ENCODE assay signal across 22 cellular contexts in the genomic region with DNA sequence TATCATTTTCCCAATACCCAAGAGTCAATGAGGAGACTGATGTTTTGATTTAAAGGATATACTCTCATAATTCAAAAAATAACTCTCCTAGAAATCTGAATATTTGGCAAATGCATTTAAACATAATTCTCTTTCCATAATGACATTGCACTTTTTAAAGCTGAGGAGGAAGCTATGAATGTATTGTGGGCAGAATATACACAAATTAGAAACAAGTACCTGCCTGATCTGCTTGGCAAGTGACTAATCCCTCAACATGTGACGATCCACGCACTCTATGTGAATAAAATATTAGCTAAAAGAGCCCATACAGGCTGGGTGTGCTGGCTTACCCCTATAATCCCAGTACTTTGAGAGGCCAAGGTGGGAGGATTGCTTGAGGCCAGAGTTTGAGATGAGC.
DNase-seq lines count a peak whose midpoint lies in the region; ATAC-seq, FAIRE-seq and TF ChIP-seq lines count a peak whose summit lies in the region.
"Had no signal": no experiment of that assay in that cellular context is flagged by ENCODE, and none has a peak within 500 bp of the region (broad histone marks: within the 10 kb centered on the region; RNA-seq: fewer than 3 reads in every experiment).

No MANE protein-coding gene starts in this region.

- H3K9me1 ChIP-seq in K562 (ENCODE audit: control insufficient read depth, insufficient read depth, low read length) (no peaks in the 10 kb centered on the region), keratinocyte (ENCODE audit: control insufficient read depth, extremely low read depth, insufficient read depth, low read length) (no peaks in the 10 kb centered on the region)

- FAIRE-seq in K562 (lab: Jason Lieb, UNC) = no peak
- peak; percentile 84 for FAIRE-seq in keratinocyte (lab: Jason Lieb, UNC)
- FAIRE-seq: D721Med, G401.6, GM12891, GM18507 had no signal

- dilution Hi-C loops in keratinocyte (cut with MboI; ENCODE audit: extremely low pct_ligation_motif_present, low sequenced_read_pairs) = no loop called here

- H3K4me1 ChIP-seq in K562 (replicated peaks in 1 of 2; ENCODE audit: control insufficient read depth in 2 of 2, insufficient read depth in 2 of 2, low read length in 2 of 2) (peaks cover 2 to 4% of the 10 kb centered on the region in 2 experiments; a peak in 2 of 5 replicates), keratinocyte (ENCODE audit: control insufficient read depth, extremely low read depth, insufficient read depth, low read length) (peaks cover 55% of the 10 kb centered on the region), HAP-1 (peaks cover 9% of the 10 kb centered on the region), upper lobe of left lung (peaks cover 0 to 3% (median 0%) of the 10 kb centered on the region in 4 donors)

- no peaks in the 10 kb centered on the region for H3K9me3 ChIP-seq in K562 (replicated peaks; ENCODE audit: control insufficient read depth, insufficient read depth, low read depth, low read length)
- no peaks in the 10 kb centered on the region for H3K9me3 ChIP-seq in keratinocyte (ENCODE audit: control insufficient read depth, low read depth, low read length)
- H3K9me3 ChIP-seq in HAP-1 = no peaks in the 10 kb centered on the region
- H3K9me3 ChIP-seq in upper lobe of left lung = no peaks in the 10 kb centered on the region
- H3K9me3 ChIP-seq: SK-N-SH had no signal

- intact Hi-C loops in K562 (cut with micrococcal nuclease) = no loop called here

- H4K20me1 ChIP-seq in K562 (replicated peaks; ENCODE audit: control insufficient read depth, insufficient read depth, low read length) (no peaks in the 10 kb centered on the region), keratinocyte (ENCODE audit: control insufficient read depth, extremely low read depth, insufficient read depth, low read length) (no peaks in the 10 kb centered on the region)

- TF ChIP-seq CTCF in K562 (IDR thresholded peaks at IDR 0.05 in 2 of 3, conservative IDR thresholded peaks at IDR 0.05 in 1 of 3; ENCODE audit: insufficient read depth in 2 of 3, low read depth in 1 of 3, low read length in 3 of 3) (no peak), keratinocyte (optimal IDR thresholded peaks at IDR 0.05 in 1 of 3, IDR thresholded peaks at IDR 0.05 in 1 of 3, conservative IDR thresholded peaks at IDR 0.05 in 1 of 3; ENCODE audit: extremely low read depth in 1 of 3, insufficient read depth in 2 of 3, low read length in 3 of 3) (no peak), upper lobe of left lung (IDR thresholded peaks at IDR 0.05) (no peak)

- no peak overlapping the region for H3K4me3 ChIP-seq in K562
- H3K4me3 ChIP-seq in keratinocyte (ENCODE audit: control insufficient read depth in 2 of 3, extremely low read depth in 1 of 3, insufficient read depth in 2 of 3, low read depth in 1 of 3, low read length in 3 of 3) = peak overlapping the region in 2 of 3 experiments; percentile 42 to 49
- H3K4me3 ChIP-seq in HAP-1 = no peak overlapping the region
- H3K4me3 ChIP-seq in upper lobe of left lung = no peak overlapping the region

- no TSS peak for BruUV-seq in K562 (replicated peaks; lab: Mats Ljungman, UMichigan)

- in situ Hi-C loops in K562 (cut with MboI) (no loop called here), HAP-1 (cut with MboI; ENCODE audit: low sequenced_read_pairs) (no loop called here)

- TF ChIP-seq EP300 in K562 (IDR thresholded peaks at IDR 0.05; ENCODE audit: low read length) = no peak
- TF ChIP-seq EP300 in upper lobe of left lung (IDR thresholded peaks at IDR 0.05) = no peak

- ATAC-seq in K562 (no peak), GM18858 (IDR thresholded peaks at IDR 0.05; ENCODE audit: unreplicated experiment) (no peak), upper lobe of left lung (ENCODE audit: low FRiP score in 2 of 2) (no peak)

- no peaks in the 10 kb centered on the region for H3K36me3 ChIP-seq in K562 (ENCODE audit: control insufficient read depth, insufficient read depth, low read length)
- H3K36me3 ChIP-seq in keratinocyte (ENCODE audit: control insufficient read depth in 2 of 2, extremely low read depth in 1 of 2, insufficient read depth in 2 of 2, low read length in 2 of 2) = peaks cover 0 to 5% of the 10 kb centered on the region in 2 experiments
- H3K36me3 ChIP-seq in HAP-1 (replicated peaks) = no peaks in the 10 kb centered on the region; the same call in 1 of the 2 replicates
- H3K36me3 ChIP-seq in upper lobe of left lung = no peaks in the 10 kb centered on the region

- TF ChIP-seq POLR2A in K562 (conservative IDR thresholded peaks at IDR 0.05) = no peak
- TF ChIP-seq POLR2A in upper lobe of left lung (IDR thresholded peaks at IDR 0.05) = no peak

- peaks cover 4 to 20% of the 10 kb centered on the region in 2 experiments; a peak in 3 of 5 replicates for H3K27me3 ChIP-seq in K562 (ENCODE audit: control insufficient read depth in 2 of 2, insufficient read depth in 2 of 2, low read length in 2 of 2)
- no peaks in the 10 kb centered on the region for H3K27me3 ChIP-seq in keratinocyte (ENCODE audit: control insufficient read depth, extremely low read depth, insufficient read depth, low read length)
- H3K27me3 ChIP-seq in HAP-1 (ENCODE audit: low read depth) = no peaks in the 10 kb centered on the region
- H3K27me3 ChIP-seq in upper lobe of left lung = no peaks in the 10 kb centered on the region

- TF ChIP-seq RAD21 in K562 (CRISPR knock-in tag; conservative IDR thresholded peaks at IDR 0.05 in 1 of 2, IDR thresholded peaks at IDR 0.05 in 1 of 2) = no peak

- 5% methylated on average over 2 of the region's 2 CpGs for WGBS in K562 (ENCODE audit: insufficient coverage, low coverage, missing lambda C conversion rate)
- 73 to 76% methylated on average over 2 of the region's 2 CpGs for WGBS in upper lobe of left lung, 2 donors

- POLR2A ChIA-PET in K562 (lab: Yijun Ruan, JAX) = interaction anchor here (0.6 kb wide), 1 partner anchor 205 kb away, joined by 3 read pairs; no protein-coding TSS in a partner anchor

- H3K79me2 ChIP-seq in K562 (ENCODE audit: control insufficient read depth, insufficient read depth, low read length) (no peaks in the 10 kb centered on the region), keratinocyte (ENCODE audit: control insufficient read depth, insufficient read depth, low read length) (peaks cover 88% of the 10 kb centered on the region)

- peak; percentile 7 for DNase-seq in DMS53 (lab: John Stamatoyannopoulos, UW)
- DNase-seq in DMS53 treated with DMSO at 0.1 percent for 48 hours (lab: John Stamatoyannopoulos, UW; ENCODE audit: unreplicated experiment) = no peak
- peak; percentile 17 for DNase-seq in OCI-M1 (lab: John Stamatoyannopoulos, UW)
- no peak for DNase-seq in K562 (ENCODE audit: extremely low read depth in 1 of 4, low spot score in 3 of 4)
- no peak for DNase-seq in keratinocyte (ENCODE audit: low read depth, low spot score)
- DNase-seq in HAP-1 (ENCODE audit: low spot score in 2 of 2) = no peak
- DNase-seq in upper lobe of left lung = no peak
- DNase-seq: CD4-positive, alpha-beta memory T cell; DND-41; GOT3; NCI-H1417; NCI-H1930; NCI-H446; NCI-H748 treated with DMSO at 0.1 percent for 48 hours; Right ventricle myocardium superior; SK-N-SH had no signal

- H3K27ac ChIP-seq in K562 (ENCODE audit: extremely low read depth, low read depth, low read length) (no peak overlapping the region), keratinocyte (ENCODE audit: control insufficient read depth, insufficient read depth, low read length) (peak overlapping the region; percentile 97), upper lobe of left lung (no peak overlapping the region)
- H3K27ac ChIP-seq: 22Rv1 had no signal

- CTCF ChIA-PET in K562 (lab: Yijun Ruan, JAX; ENCODE audit: low intra/inter-chr PET ratio) = interaction anchor here (0.7 kb wide), 1 partner anchor 12 kb away, joined by 3 read pairs; no protein-coding TSS in a partner anchor

- H3K4me2 ChIP-seq in K562 (ENCODE audit: insufficient read depth, low read length) (no peak overlapping the region), keratinocyte (ENCODE audit: control insufficient read depth, extremely low read depth, insufficient read depth, low read depth, low read length) (peak overlapping the region; percentile 23)
- H3K4me2 ChIP-seq: SK-N-SH had no signal

- H2AFZ ChIP-seq in K562 (ENCODE audit: low read depth, low read length) (no peak overlapping the region), keratinocyte (ENCODE audit: control insufficient read depth, low read length) (no peak overlapping the region)

- H3K9ac ChIP-seq in K562 (ENCODE audit: insufficient read depth in 1 of 2, low read depth in 2 of 2, low read length in 2 of 2) (no peak overlapping the region), keratinocyte (ENCODE audit: control insufficient read depth, extremely low read depth, insufficient read depth, low read length) (peak overlapping the region; percentile 43)
- H3K9ac ChIP-seq: SK-N-SH had no signal

TF ChIP-seq in K562, 482 proteins besides CTCF, POLR2A, EP300 and RAD21 (continues in another document):
- TF ChIP-seq HDAC2 (IDR thresholded peaks at IDR 0.05) = no peak
- TF ChIP-seq, protein P1, sequence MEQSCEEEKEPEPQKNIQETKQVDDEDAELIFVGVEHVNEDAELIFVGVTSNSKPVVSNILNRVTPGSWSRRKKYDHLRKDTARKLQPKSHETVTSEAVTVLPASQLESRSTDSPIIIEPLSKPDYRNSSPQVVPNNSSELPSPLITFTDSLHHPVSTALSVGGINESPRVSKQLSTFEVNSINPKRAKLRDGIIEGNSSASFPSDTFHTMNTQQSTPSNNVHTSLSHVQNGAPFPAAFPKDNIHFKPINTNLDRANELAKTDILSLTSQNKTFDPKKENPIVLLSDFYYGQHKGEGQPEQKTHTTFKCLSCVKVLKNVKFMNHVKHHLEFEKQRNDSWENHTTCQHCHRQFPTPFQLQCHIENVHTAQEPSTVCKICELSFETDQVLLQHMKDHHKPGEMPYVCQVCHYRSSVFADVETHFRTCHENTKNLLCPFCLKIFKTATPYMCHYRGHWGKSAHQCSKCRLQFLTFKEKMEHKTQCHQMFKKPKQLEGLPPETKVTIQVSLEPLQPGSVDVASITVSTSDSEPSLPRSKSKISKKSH (CRISPR knock-in tag; IDR thresholded peaks at IDR 0.05) = no peak
- TF ChIP-seq MAFF (IDR thresholded peaks at IDR 0.05; ENCODE audit: low read length) = peak; percentile 27; the same call in 1 of the 2 replicates
- TF ChIP-seq C11orf30 (IDR thresholded peaks at IDR 0.05; ENCODE audit: low read depth) = peak; percentile 33; the same call in 1 of the 2 replicates
- no peak for TF ChIP-seq KDM4B (IDR thresholded peaks at IDR 0.05; ENCODE audit: borderline replicate concordance in 2 of 2, low read depth in 1 of 2)

Comparison
In these comparisons a context has a peak if more than half of its experiments do, and no peak if none do; other contexts are left out.
1. DNase-seq: peak in DMS53 (single experiment) and OCI-M1 (single experiment); none in DMS53 treated with DMSO at 0.1 percent for 48 hours (single experiment), K562 (0 of 4), keratinocyte (single experiment), HAP-1 (0 of 2) and upper lobe of left lung (0 of 2).
2. H3K4me3 ChIP-seq: peak in keratinocyte (2 of 3); none in K562 (single experiment), HAP-1 (single experiment) and upper lobe of left lung (0 of 4).